In the genomic region with DNA sequence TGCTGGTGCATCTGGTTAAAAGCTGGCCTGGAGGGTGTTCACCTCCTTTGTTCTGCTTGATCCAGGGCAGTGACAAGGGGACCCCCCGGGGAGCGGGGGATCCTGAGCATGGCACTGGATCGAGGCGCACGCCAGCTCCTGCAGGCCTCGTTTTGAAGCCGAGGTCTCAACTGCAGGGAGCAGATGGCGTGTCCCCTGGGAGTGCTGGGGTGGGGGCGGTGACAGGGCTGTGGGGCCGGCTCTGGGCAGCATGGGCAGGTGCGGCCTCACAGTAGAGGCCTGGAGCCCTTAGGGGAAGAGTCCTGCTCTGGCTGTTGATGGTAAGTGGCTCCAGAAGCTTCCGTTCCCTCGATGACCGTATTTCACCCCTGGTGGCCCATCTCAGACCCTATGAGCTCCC, we compare ENCODE assay signal across 20 cellular contexts. TPM values are rescaled to one million over a fixed set of nuclear protein-coding genes. Genes with fewer than 3 reads are reported as not detected.
"Had no signal": no experiment of that assay in that cellular context is flagged by ENCODE, and none has a peak within 500 bp of the region (broad histone marks: within the 10 kb centered on the region; RNA-seq: fewer than 3 reads in every experiment).

No MANE protein-coding gene starts in this region.

- H3K27ac Mint-ChIP-seq: activated CD4-positive, alpha-beta memory T cell treated with anti-CD3 and anti-CD28 coated beads, Interleukin-2, amount 10 ng/mL, durations not matched to agents 7 days and 5 days; activated CD4-positive, alpha-beta T cell treated with anti-CD3 and anti-CD28 coated beads for 36 hours; activated naive CD8-positive, alpha-beta T cell treated with anti-CD3 and anti-CD28 coated beads for 36 hours; activated T-cell treated with anti-CD3 and anti-CD28 coated beads, Interleukin-2, amount 50 U/mL, for 72 hours; dendritic cell treated with granulocyte-macrophage colony-stimulating factor and Interleukin-4, amounts not matched to agents 40 ng/mL and 50 ng/mL, for 4 days; type B pancreatic cell had no signal

- H3K27me3 Mint-ChIP-seq: activated CD4-positive, alpha-beta memory T cell treated with anti-CD3 and anti-CD28 coated beads, Interleukin-2, amount 10 ng/mL, durations not matched to agents 7 days and 5 days; activated CD4-positive, alpha-beta T cell treated with anti-CD3 and anti-CD28 coated beads for 36 hours; activated naive CD8-positive, alpha-beta T cell treated with anti-CD3 and anti-CD28 coated beads for 36 hours; dendritic cell treated with granulocyte-macrophage colony-stimulating factor and Interleukin-4, amounts not matched to agents 40 ng/mL and 50 ng/mL, for 4 days; naive thymus-derived CD8-positive, alpha-beta T cell; type B pancreatic cell had no signal

- H3K9me3 Mint-ChIP-seq: activated CD4-positive, alpha-beta memory T cell treated with anti-CD3 and anti-CD28 coated beads, Interleukin-2, amount 10 ng/mL, durations not matched to agents 7 days and 5 days; activated naive CD8-positive, alpha-beta T cell treated with anti-CD3 and anti-CD28 coated beads for 36 hours; activated T-cell treated with anti-CD3 and anti-CD28 coated beads, Interleukin-2, amount 50 U/mL, for 72 hours; dendritic cell treated with granulocyte-macrophage colony-stimulating factor and Interleukin-4, amounts not matched to agents 40 ng/mL and 50 ng/mL, for 4 days; naive thymus-derived CD8-positive, alpha-beta T cell; type B pancreatic cell had no signal

- H3K4me3 ChIP-seq: mucosa of descending colon, spleen, suprapubic skin had no signal

- H3K36me3 ChIP-seq: suprapubic skin had no signal

- H3K27ac ChIP-seq: spleen, suprapubic skin, VCaP had no signal

- H3K4me3 Mint-ChIP-seq: activated CD4-positive, alpha-beta memory T cell treated with anti-CD3 and anti-CD28 coated beads, Interleukin-2, amount 10 ng/mL, durations not matched to agents 7 days and 5 days; activated CD4-positive, alpha-beta T cell treated with anti-CD3 and anti-CD28 coated beads for 36 hours; activated naive CD8-positive, alpha-beta T cell treated with anti-CD3 and anti-CD28 coated beads for 36 hours; activated T-cell treated with anti-CD3 and anti-CD28 coated beads, Interleukin-2, amount 50 U/mL, for 72 hours; dendritic cell treated with granulocyte-macrophage colony-stimulating factor and Interleukin-4, amounts not matched to agents 40 ng/mL and 50 ng/mL, for 4 days; naive thymus-derived CD8-positive, alpha-beta T cell; type B pancreatic cell had no signal

- H3K27me3 ChIP-seq: spleen, suprapubic skin had no signal

- DNase-seq: activated CD4-positive, alpha-beta memory T cell treated with anti-CD3 and anti-CD28 coated beads, Interleukin-2, amount 10 ng/mL, durations not matched to agents 7 days and 5 days; activated CD4-positive, alpha-beta T cell treated with anti-CD3 and anti-CD28 coated beads for 36 hours; activated CD8-positive, alpha-beta memory T cell treated with anti-CD3 and anti-CD28 coated beads, Interleukin-2, amount 50 U/mL, for 4 hours; activated gamma-delta T cell treated with Interleukin-2 at 50 U/mL for 16 hours; activated naive CD8-positive, alpha-beta T cell treated with anti-CD3 and anti-CD28 coated beads for 36 hours; activated T-cell treated with anti-CD3 and anti-CD28 coated beads, Interleukin-2, amount 50 U/mL, for 72 hours; cerebellar nuclear complex; erythroblast; mucosa of descending colon; naive thymus-derived CD8-positive, alpha-beta T cell; right cardiac atrium; spleen; stimulated activated CD4-positive, alpha-beta T cell treated with anti-CD3 and anti-CD28 coated beads, Interleukin-1b, Interleukin-23, amount 100 ng/mL, for 48 hours; stimulated activated naive CD4-positive, alpha-beta T cell treated with Interleukin-2 at 50 U/mL for 16 hours had no signal

- H3K4me1 Mint-ChIP-seq: activated CD4-positive, alpha-beta memory T cell treated with anti-CD3 and anti-CD28 coated beads, Interleukin-2, amount 10 ng/mL, durations not matched to agents 7 days and 5 days had no signal

- H3K36me3 Mint-ChIP-seq: activated naive CD8-positive, alpha-beta T cell treated with anti-CD3 and anti-CD28 coated beads for 36 hours; type B pancreatic cell had no signal

- H3K9me3 ChIP-seq: mucosa of descending colon, spleen, suprapubic skin had no signal

RNA-seq across cellular contexts. Expression of gene COMP, which starts 55.8 kb away (rescaled TPM):
- total RNA-seq: activated CD4-positive, alpha-beta memory T cell treated with anti-CD3 and anti-CD28 coated beads, Interleukin-2, amount 10 ng/mL, durations not matched to agents 7 days and 5 days; activated CD4-positive, alpha-beta T cell treated with anti-CD3 and anti-CD28 coated beads for 36 hours; activated naive CD8-positive, alpha-beta T cell treated with anti-CD3 and anti-CD28 coated beads for 36 hours; activated T-cell treated with anti-CD3 and anti-CD28 coated beads, Interleukin-2, amount 50 U/mL, for 72 hours; glomerular endothelial cell; lung microvascular endothelial cell; naive thymus-derived CD8-positive, alpha-beta T cell; spleen had no signal
